In the genomic region with DNA sequence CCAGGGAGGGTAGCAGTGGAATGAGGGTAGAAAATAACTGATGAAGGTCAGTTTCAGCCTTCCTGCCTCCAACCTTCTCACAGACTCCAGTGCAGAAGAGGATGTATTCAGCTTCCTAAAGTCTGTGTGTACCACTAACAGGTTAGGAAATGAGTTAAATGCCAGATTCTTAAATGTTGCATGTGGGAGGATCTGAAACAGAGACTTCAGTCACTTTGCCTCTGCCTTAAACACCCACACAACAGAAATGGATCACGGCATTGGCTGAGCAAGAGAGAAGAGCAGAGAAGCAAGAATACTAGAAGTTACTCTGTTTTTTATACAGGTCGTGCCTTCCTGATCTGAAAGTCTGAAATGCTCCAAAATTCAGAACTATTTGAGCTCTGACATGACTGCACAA, we compare ENCODE assay signal across 10 cellular contexts.
A peak's percentile ranks its signal among the peaks of the same experiment; 100 is the strongest.
DNase-seq lines count a peak whose midpoint lies in the region; ATAC-seq and TF ChIP-seq lines count a peak whose summit lies in the region.
"Had no signal": no experiment of that assay in that cellular context is flagged by ENCODE, and none has a peak within 500 bp of the region (broad histone marks: within the 10 kb centered on the region; RNA-seq: fewer than 3 reads in every experiment).

No MANE protein-coding gene starts in this region.

- H4K20me1 ChIP-seq in MM.1S (ENCODE audit: insufficient read depth, low read length) = no peaks in the 10 kb centered on the region

- H3K4me1 Mint-ChIP-seq in activated T-helper 17 cell treated with anti-CD3 and anti-CD28 coated beads, Interleukin-2, amount 50 U/mL, for 72 hours = peaks cover 29% of the 10 kb centered on the region

- no peak overlapping the region for H3K4me3 ChIP-seq in ACC112 (ENCODE audit: low read depth, low read length)
- no peak overlapping the region for H3K4me3 ChIP-seq in MM.1S (ENCODE audit: low read length)

- peak overlapping the region; percentile 27 for H3K4me3 Mint-ChIP-seq in activated T-helper 17 cell treated with anti-CD3 and anti-CD28 coated beads, Interleukin-2, amount 50 U/mL, for 72 hours

- H2AFZ ChIP-seq in ACC112 (ENCODE audit: low read length, unreplicated experiment) (no peak overlapping the region), MM.1S (ENCODE audit: low read length) (no peak overlapping the region)

- no peaks in the 10 kb centered on the region for H3F3A ChIP-seq in MM.1S (ENCODE audit: insufficient read depth, low read length)

- no peaks in the 10 kb centered on the region for H3K79me2 ChIP-seq in ACC112 (ENCODE audit: control insufficient read depth, insufficient read depth, low read length, unreplicated experiment)
- H3K79me2 ChIP-seq in MM.1S (ENCODE audit: low read length) = no peaks in the 10 kb centered on the region

- no peak overlapping the region for H3K4me2 ChIP-seq in MM.1S (ENCODE audit: low read depth, low read length)

- H3K9me3 ChIP-seq in MM.1S (replicated peaks; ENCODE audit: insufficient read depth, low read length) = no peaks in the 10 kb centered on the region

- no peak overlapping the region for H3K9ac ChIP-seq in MM.1S (ENCODE audit: low read length)

- H3K27ac ChIP-seq in ACC112 (ENCODE audit: low read depth, low read length) (peak overlapping the region; percentile 58; the same call in 1 of the 2 replicates), MM.1S (ENCODE audit: low read length) (no peak overlapping the region)

- no peaks in the 10 kb centered on the region for H3K36me3 ChIP-seq in ACC112 (ENCODE audit: insufficient read depth, low read length)
- no peaks in the 10 kb centered on the region for H3K36me3 ChIP-seq in MM.1S (replicated peaks; ENCODE audit: insufficient read depth, low read length)

- no peaks in the 10 kb centered on the region for H3K27me3 Mint-ChIP-seq in activated T-helper 17 cell treated with anti-CD3 and anti-CD28 coated beads, Interleukin-2, amount 50 U/mL, for 72 hours

- DNase-seq in AG08396 (ENCODE audit: low spot score) (no peak), AML-193 (lab: John Stamatoyannopoulos, UW) (no peak), MM.1S (no peak), NCI-H1417 treated with DMSO at 0.1 percent for 48 hours (lab: John Stamatoyannopoulos, UW) (no peak)
- DNase-seq: C1 segment of cervical spinal cord, H7 had no signal

- H3K9me3 Mint-ChIP-seq in activated T-helper 17 cell treated with anti-CD3 and anti-CD28 coated beads, Interleukin-2, amount 50 U/mL, for 72 hours = no peaks in the 10 kb centered on the region

- no peaks in the 10 kb centered on the region for H3K9me2 ChIP-seq in MM.1S (replicated peaks; ENCODE audit: insufficient read depth, low read length)

- no peaks in the 10 kb centered on the region for H3K36me3 Mint-ChIP-seq in activated T-helper 17 cell treated with anti-CD3 and anti-CD28 coated beads, Interleukin-2, amount 50 U/mL, for 72 hours (ENCODE audit: low read depth)

- ATAC-seq in GM18909 (IDR thresholded peaks at IDR 0.05; ENCODE audit: poor library complexity, unreplicated experiment) (peak; percentile 82), HG02852 (IDR thresholded peaks at IDR 0.05; ENCODE audit: unreplicated experiment) (peak; percentile 87)
- peak; percentile 74 for ATAC-seq in activated T-helper 17 cell treated with anti-CD3 and anti-CD28 coated beads, Interleukin-2, amount 50 U/mL, for 72 hours (replicated peaks)

- H3K4me1 ChIP-seq in ACC112 (ENCODE audit: control insufficient read depth, insufficient read depth, low read length, unreplicated experiment) (peaks cover 51% of the 10 kb centered on the region), MM.1S (ENCODE audit: low read length) (0 out of 2 replicates have a peak, but pooled peaks cover 3% of the 10 kb centered on the region)

- H3K27me3 ChIP-seq in ACC112 (ENCODE audit: insufficient read depth, low read length) (no peaks in the 10 kb centered on the region), MM.1S (replicated peaks; ENCODE audit: insufficient read depth, low read length) (no peaks in the 10 kb centered on the region)

- H3K27ac Mint-ChIP-seq in activated T-helper 17 cell treated with anti-CD3 and anti-CD28 coated beads, Interleukin-2, amount 50 U/mL, for 72 hours = peak overlapping the region; percentile 73

- TF ChIP-seq CTCF in MM.1S (IDR thresholded peaks at IDR 0.05; ENCODE audit: low read length) = no peak
